22 cellular contexts compared by ENCODE assay signal in genomic region chrX:43423876-43424275, GRCh38.
"Had no signal": no experiment of that assay in that cellular context is flagged by ENCODE, and none has a peak within 500 bp of the region (broad histone marks: within the 10 kb centered on the region; RNA-seq: fewer than 3 reads in every experiment).

No MANE protein-coding gene starts in this region.

- DNase-seq: activated CD4-positive, alpha-beta T cell treated with anti-CD3 and anti-CD28 coated beads for 4 hours; activated CD8-positive, alpha-beta memory T cell treated with anti-CD3 and anti-CD28 coated beads, Interleukin-2, amount 50 U/mL, for 4 hours; activated CD8-positive, alpha-beta T cell treated with anti-CD3 and anti-CD28 coated beads, Interleukin-2, amount 10 ng/mL, durations not matched to agents 7 days and 5 days; activated effector memory CD4-positive, alpha-beta T cell treated with anti-CD3 and anti-CD28 coated beads, Interleukin-2, amount 50 U/mL, for 16 hours; activated T-cell treated with anti-CD3 and anti-CD28 coated beads, Interleukin-2, amount 50 U/mL, for 48 hours; adrenal gland; central memory CD4-positive, alpha-beta T cell; colonic mucosa; effector CD4-positive, alpha-beta T cell; heart left ventricle; naive thymus-derived CD8-positive, alpha-beta T cell; retina; stimulated activated CD4-positive, alpha-beta T cell treated with anti-CD3 and anti-CD28 coated beads, Interleukin-2, amount 100 ng/mL, for 48 hours; thyroid gland; uterus had no signal

- H3K9me3 Mint-ChIP-seq: activated naive CD4-positive, alpha-beta T cell treated with anti-CD3 and anti-CD28 coated beads, Interleukin-2, amount 50 U/mL, for 24 hours; T-helper 1 cell treated with Interleukin-12 subunit alpha and Interleukin-12 subunit beta and Interleukin-4 antibody, amounts not matched to agents 30 μg/mL and 1 μg/mL, for 36 hours had no signal

- H3K4me3 ChIP-seq: adrenal gland, colonic mucosa, heart left ventricle, thyroid gland, uterus had no signal

- H3K4me1 Mint-ChIP-seq: activated naive CD4-positive, alpha-beta T cell treated with anti-CD3 and anti-CD28 coated beads, Interleukin-2, amount 50 U/mL, for 24 hours; naive thymus-derived CD8-positive, alpha-beta T cell; stimulated activated memory B cell treated with anti-CD40 and anti-IgM and Interleukin-4, amounts not matched to agents 10 μg/mL and 1 μg/mL and 100 μg/mL, for 72 hours had no signal

- H3K4me1 ChIP-seq: adrenal gland, colonic mucosa, heart left ventricle, thyroid gland, uterus had no signal

- ATAC-seq: activated CD8-positive, alpha-beta T cell treated with anti-CD3 and anti-CD28 coated beads, Interleukin-2, amount 10 ng/mL, durations not matched to agents 7 days and 5 days; heart left ventricle; left lobe of liver; naive thymus-derived CD8-positive, alpha-beta T cell; stimulated activated memory B cell treated with anti-CD40 and anti-IgM and Interleukin-4, amounts not matched to agents 10 μg/mL and 1 μg/mL and 100 μg/mL, for 72 hours had no signal

- H3K36me3 Mint-ChIP-seq: activated naive CD4-positive, alpha-beta T cell treated with anti-CD3 and anti-CD28 coated beads, Interleukin-2, amount 50 U/mL, for 24 hours; memory B cell; stimulated activated memory B cell treated with anti-CD40 and anti-IgM and Interleukin-4, amounts not matched to agents 10 μg/mL and 1 μg/mL and 100 μg/mL, for 72 hours had no signal

- H3K36me3 ChIP-seq: adrenal gland, colonic mucosa, heart left ventricle, neutrophil, thyroid gland, uterus had no signal

- H3K27me3 ChIP-seq: colonic mucosa, neutrophil, thyroid gland, uterus had no signal

- H3K27me3 Mint-ChIP-seq: memory B cell; stimulated activated memory B cell treated with anti-CD40 and anti-IgM and Interleukin-4, amounts not matched to agents 10 μg/mL and 1 μg/mL and 100 μg/mL, for 72 hours had no signal

- H3K27ac ChIP-seq: adrenal gland, colonic mucosa, heart left ventricle, neutrophil, thyroid gland, uterus had no signal

- H3K4me3 Mint-ChIP-seq: activated CD8-positive, alpha-beta T cell treated with anti-CD3 and anti-CD28 coated beads, Interleukin-2, amount 10 ng/mL, durations not matched to agents 7 days and 5 days; activated naive CD4-positive, alpha-beta T cell treated with anti-CD3 and anti-CD28 coated beads, Interleukin-2, amount 50 U/mL, for 24 hours; memory B cell; naive thymus-derived CD8-positive, alpha-beta T cell; stimulated activated memory B cell treated with anti-CD40 and anti-IgM and Interleukin-4, amounts not matched to agents 10 μg/mL and 1 μg/mL and 100 μg/mL, for 72 hours; T-helper 1 cell treated with Interleukin-12 subunit alpha and Interleukin-12 subunit beta and Interleukin-4 antibody, amounts not matched to agents 30 μg/mL and 1 μg/mL, for 36 hours had no signal

- H3K27ac Mint-ChIP-seq: activated CD8-positive, alpha-beta T cell treated with anti-CD3 and anti-CD28 coated beads, Interleukin-2, amount 10 ng/mL, durations not matched to agents 7 days and 5 days; activated naive CD4-positive, alpha-beta T cell treated with anti-CD3 and anti-CD28 coated beads, Interleukin-2, amount 50 U/mL, for 24 hours; memory B cell; naive thymus-derived CD8-positive, alpha-beta T cell; stimulated activated memory B cell treated with anti-CD40 and anti-IgM and Interleukin-4, amounts not matched to agents 10 μg/mL and 1 μg/mL and 100 μg/mL, for 72 hours; T-helper 1 cell treated with Interleukin-12 subunit alpha and Interleukin-12 subunit beta and Interleukin-4 antibody, amounts not matched to agents 30 μg/mL and 1 μg/mL, for 36 hours had no signal

- H3K9me3 ChIP-seq: adrenal gland, colonic mucosa, heart left ventricle, neutrophil, thyroid gland, uterus had no signal

- FAIRE-seq: frontal cortex had no signal
